In genomic region chr15:59637507-59637906, GRCh38 we compare ENCODE assay signal across 1 cellular context.
TF ChIP-seq lines count a peak whose summit lies in the region.

No MANE protein-coding gene starts in this region.

TF ChIP-seq in A549, 52 proteins besides CTCF, POLR2A, EP300 and RAD21:
- TF ChIP-seq SMC3 (IDR thresholded peaks at IDR 0.05) (peak; percentile 40; the same call in 2 of the 3 replicates), MAFK (IDR thresholded peaks at IDR 0.05; ENCODE audit: partially characterized antibody) (peak; percentile 50), HOXA7 (CRISPR knock-in tag; IDR thresholded peaks at IDR 0.05) (0 out of 2 replicates have a peak, but pooled peaks have one; percentile 30)
